34 cellular contexts compared by ENCODE assay signal in genomic region chr12:60107992-60108391, GRCh38.
"Had no signal": no experiment of that assay in that cellular context is flagged by ENCODE, and none has a peak within 500 bp of the region (broad histone marks: within the 10 kb centered on the region; RNA-seq: fewer than 3 reads in every experiment).

No MANE protein-coding gene starts in this region.

- H3K4me3 ChIP-seq: MG63 had no signal

- H3K27me3 ChIP-seq: MG63 had no signal

- H3K36me3 ChIP-seq: MG63 had no signal

- DNase-seq: Karpas-422, Kasumi-1, MG63, MM.1S, MV-4-11, NCI-H1048, NCI-H1092, NCI-H1092 treated with DMSO at 0.1 percent for 48 hours, NCI-H1105, NCI-H1105 treated with DMSO at 0.1 percent for 48 hours, NCI-H1417, NCI-H1417 treated with DMSO at 0.1 percent for 48 hours, NCI-H1436, NCI-H1436 treated with DMSO at 0.1 percent for 48 hours, NCI-H146, NCI-H1694, NCI-H1694 treated with DMSO at 0.1 percent for 48 hours, NCI-H187, NCI-H187 treated with DMSO at 0.1 percent for 48 hours, NCI-H1930, NCI-H2029, NCI-H2029 treated with DMSO at 0.1 percent for 48 hours, NCI-H2081, NCI-H2081 treated with DMSO at 0.1 percent for 48 hours, NCI-H2107, NCI-H2171, NCI-H2171 treated with DMSO at 0.1 percent for 48 hours, NCI-H2227 treated with DMSO at 0.1 percent for 48 hours, NCI-H226, NCI-H345, NCI-H446, NCI-H446 treated with DMSO at 0.1 percent for 48 hours, NCI-H510A, NCI-H510A treated with DMSO at 0.1 percent for 48 hours had no signal

- H3K9me3 ChIP-seq: MG63 had no signal
